33 cellular contexts compared by ENCODE assay signal in genomic region chr3:182768413-182768812, GRCh38. TPM values are rescaled to one million over a fixed set of nuclear protein-coding genes. Genes with fewer than 3 reads are reported as not detected.
DNase-seq lines count a peak whose midpoint lies in the region; ATAC-seq and TF ChIP-seq lines count a peak whose summit lies in the region.
"Had no signal": no experiment of that assay in that cellular context is flagged by ENCODE, and none has a peak within 500 bp of the region (broad histone marks: within the 10 kb centered on the region; RNA-seq: fewer than 3 reads in every experiment).

No MANE protein-coding gene starts in this region.

- 56% methylated on average over 1 of the region's 1 CpG for WGBS in SK-N-SH (ENCODE audit: low lambda C conversion rate)

- H3K27ac ChIP-seq in SK-N-SH (ENCODE audit: low read depth in 2 of 2, low read length in 1 of 2): no peak overlapping the region
- H3K27ac ChIP-seq: 22Rv1; A549; BLaER1; BLaER1 treated with 17β-estradiol and CSF1 and Interleukin-3, amounts not matched to agents 10 nM and 100 nM; C4-2B had no signal

- H3K4me1 Mint-ChIP-seq in chondrocyte (ENCODE audit: low read depth) (peaks cover 12% of the 10 kb centered on the region), mesothelial cell of epicardium (peaks cover 12% of the 10 kb centered on the region)
- H3K4me1 Mint-ChIP-seq: CD14-positive monocyte; CD4-positive, alpha-beta memory T cell; CD4-positive, CD25-positive, alpha-beta regulatory T cell; CD8-positive, alpha-beta memory T cell had no signal

- no peak for DNase-seq in SK-N-SH
- DNase-seq in chondrocyte (ENCODE audit: low spot score): no peak
- no peak for DNase-seq in mesothelial cell of epicardium (ENCODE audit: low spot score in 2 of 2, unreplicated experiment in 2 of 2)
- no peak for DNase-seq in activated CD4-positive, alpha-beta T cell treated with anti-CD3 and anti-CD28 coated beads, Interleukin-2, amount 50 U/mL, for 48 hours
- DNase-seq: 8988T; ACHN; AML-193; BE2C; C1 segment of cervical spinal cord; Caco-2; Calu3; CD4-positive, alpha-beta memory T cell; CD4-positive, alpha-beta T cell; CD4-positive, CD25-positive, alpha-beta regulatory T cell; CD8-positive, alpha-beta memory T cell; CD8-positive, alpha-beta T cell; COR-L47; DMS 273 treated with DMSO at 0.1 percent for 48 hours; DMS153; DMS53; DMS79; DMS79 treated with DMSO at 0.1 percent for 48 hours; DND-41; EL had no signal

- no peaks in the 10 kb centered on the region for H3K27me3 ChIP-seq in SK-N-SH (ENCODE audit: insufficient read depth)
- H3K27me3 ChIP-seq: BE2C; BLaER1; BLaER1 treated with 17β-estradiol and CSF1 and Interleukin-3, amounts not matched to agents 10 nM and 100 nM had no signal

- no peaks in the 10 kb centered on the region for H3K79me2 ChIP-seq in SK-N-SH (ENCODE audit: insufficient read depth)

- no peak for TF ChIP-seq EP300 in SK-N-SH (IDR thresholded peaks at IDR 0.05; ENCODE audit: borderline replicate concordance in 1 of 2, low read depth in 1 of 2, low read length in 1 of 2)

- no peaks in the 10 kb centered on the region for H3K9me3 ChIP-seq in SK-N-SH
- H3K9me3 ChIP-seq: A549; BE2C; BLaER1; BLaER1 treated with 17β-estradiol and CSF1 and Interleukin-3, amounts not matched to agents 10 nM and 100 nM; Caco-2 had no signal

- H3K36me3 Mint-ChIP-seq in chondrocyte (ENCODE audit: low read depth): no peaks in the 10 kb centered on the region
- H3K36me3 Mint-ChIP-seq in mesothelial cell of epicardium: no peaks in the 10 kb centered on the region
- H3K36me3 Mint-ChIP-seq: CD14-positive monocyte; CD4-positive, alpha-beta memory T cell; CD4-positive, CD25-positive, alpha-beta regulatory T cell; CD8-positive, alpha-beta memory T cell; CD8-positive, alpha-beta T cell had no signal

- H3K4me3 ChIP-seq in SK-N-SH (ENCODE audit: low read depth in 2 of 2, low read length in 1 of 2): no peak overlapping the region
- H3K4me3 ChIP-seq: A549; BLaER1; BLaER1 treated with 17β-estradiol and CSF1 and Interleukin-3, amounts not matched to agents 10 nM and 100 nM had no signal

- CTCF ChIA-PET in SK-N-SH (lab: Yijun Ruan, JAX): no interaction called here

- H3F3A ChIP-seq in SK-N-SH (replicated peaks; ENCODE audit: insufficient read depth): no peaks in the 10 kb centered on the region

- H3K27ac Mint-ChIP-seq in chondrocyte (ENCODE audit: unreplicated experiment) (peak overlapping the region; percentile 15), mesothelial cell of epicardium (peak overlapping the region; percentile 86)
- H3K27ac Mint-ChIP-seq: B cell; CD14-positive monocyte; CD4-positive, alpha-beta memory T cell; CD4-positive, alpha-beta T cell; CD4-positive, CD25-positive, alpha-beta regulatory T cell; CD8-positive, alpha-beta memory T cell; CD8-positive, alpha-beta T cell had no signal

- POLR2A ChIA-PET in SK-N-SH (lab: Yijun Ruan, JAX): no interaction called here

- H3K27me3 Mint-ChIP-seq in chondrocyte (ENCODE audit: low read depth) (no peaks in the 10 kb centered on the region), mesothelial cell of epicardium (ENCODE audit: low read depth) (no peaks in the 10 kb centered on the region)

- TF ChIP-seq RAD21 in SK-N-SH (IDR thresholded peaks at IDR 0.05; ENCODE audit: low read length): no peak

- H3K36me3 ChIP-seq in SK-N-SH (replicated peaks in 1 of 2; ENCODE audit: control insufficient read depth in 1 of 2, insufficient read depth in 2 of 2, low read length in 1 of 2): no peaks in the 10 kb centered on the region
- H3K36me3 ChIP-seq: BE2C; BLaER1; BLaER1 treated with 17β-estradiol and CSF1 and Interleukin-3, amounts not matched to agents 10 nM and 100 nM had no signal

- no peak overlapping the region for H3K9ac ChIP-seq in SK-N-SH
- H3K9ac ChIP-seq: BLaER1; BLaER1 treated with 17β-estradiol and CSF1 and Interleukin-3, amounts not matched to agents 10 nM and 100 nM had no signal

- H3K9me3 Mint-ChIP-seq in chondrocyte (ENCODE audit: low read depth) (no peaks in the 10 kb centered on the region), mesothelial cell of epicardium (peaks cover 5% of the 10 kb centered on the region)
- H3K9me3 Mint-ChIP-seq: CD4-positive, alpha-beta memory T cell; CD4-positive, alpha-beta T cell; CD4-positive, CD25-positive, alpha-beta regulatory T cell; CD8-positive, alpha-beta T cell had no signal

- no peaks in the 10 kb centered on the region for H4K20me1 ChIP-seq in SK-N-SH (ENCODE audit: insufficient read depth)
- H4K20me1 ChIP-seq: BLaER1; BLaER1 treated with 17β-estradiol and CSF1 and Interleukin-3, amounts not matched to agents 10 nM and 100 nM had no signal

- H3K4me3 Mint-ChIP-seq in chondrocyte (ENCODE audit: unreplicated experiment) (no peak overlapping the region), mesothelial cell of epicardium (no peak overlapping the region)
- H3K4me3 Mint-ChIP-seq: B cell; CD14-positive monocyte; CD4-positive, alpha-beta memory T cell; CD4-positive, alpha-beta T cell; CD4-positive, CD25-positive, alpha-beta regulatory T cell; CD8-positive, alpha-beta memory T cell; CD8-positive, alpha-beta T cell had no signal

- no peak overlapping the region for H3K4me2 ChIP-seq in SK-N-SH
- H3K4me2 ChIP-seq: A549; BLaER1; BLaER1 treated with 17β-estradiol and CSF1 and Interleukin-3, amounts not matched to agents 10 nM and 100 nM had no signal

- peak; percentile 58; the same call in 2 of the 3 replicates for ATAC-seq in SK-N-SH treated with all-trans-retinoic acid at 6 μM for 48 hours
- ATAC-seq in HG03045 (IDR thresholded peaks at IDR 0.05; ENCODE audit: unreplicated experiment): no peak
- ATAC-seq: A549; CD8-positive, alpha-beta T cell had no signal

- TF ChIP-seq CTCF in SK-N-SH (IDR thresholded peaks at IDR 0.05) (no peak), chondrocyte (IDR thresholded peaks at IDR 0.05) (no peak), mesothelial cell of epicardium (IDR thresholded peaks at IDR 0.05; ENCODE audit: unreplicated experiment) (no peak)

- H2AFZ ChIP-seq in SK-N-SH (ENCODE audit: low read depth): no peak overlapping the region; the same call in 1 of the 2 replicates

- H3K9me2 ChIP-seq in SK-N-SH: no peaks in the 10 kb centered on the region

- no peaks in the 10 kb centered on the region for H3K4me1 ChIP-seq in SK-N-SH (ENCODE audit: control insufficient read depth in 1 of 2, insufficient read depth in 2 of 2, low read depth in 1 of 2, low read length in 1 of 2)
- H3K4me1 ChIP-seq: A549, BE2C, Caco-2 had no signal

TF ChIP-seq in SK-N-SH treated with all-trans-retinoic acid at 6 μM for 48 hours, 23 proteins besides CTCF, POLR2A, EP300 and RAD21:
- TF ChIP-seq BACH2 (CRISPR knock-in tag; IDR thresholded peaks at IDR 0.05; ENCODE audit: borderline replicate concordance) (no peak), POU6F1 (CRISPR knock-in tag; IDR thresholded peaks at IDR 0.05; ENCODE audit: borderline replicate concordance, low read depth) (no peak), ZC3H10 (CRISPR knock-in tag; IDR thresholded peaks at IDR 0.05) (no peak), ISL1 (CRISPR knock-in tag; IDR thresholded peaks at IDR 0.05) (peak; percentile 80), PPARA (CRISPR knock-in tag; IDR thresholded peaks at IDR 0.05; ENCODE audit: borderline replicate concordance) (no peak), CSDC2 (CRISPR knock-in tag; IDR thresholded peaks at IDR 0.05) (no peak), ZNF565 (CRISPR knock-in tag; conservative IDR thresholded peaks at IDR 0.05; ENCODE audit: low read depth) (no peak)

TF ChIP-seq in SK-N-SH, 30 proteins besides CTCF, POLR2A, EP300 and RAD21 (continues in another document):
- TF ChIP-seq SIN3A (IDR thresholded peaks at IDR 0.05; ENCODE audit: borderline replicate concordance, low read depth, low read length) (no peak), ZBTB33 (IDR thresholded peaks at IDR 0.05; ENCODE audit: borderline replicate concordance, low read depth) (no peak), REST (IDR thresholded peaks at IDR 0.05; ENCODE audit: low read depth, low read length) (no peak)

RNA-seq across cellular contexts. Expression of gene ATP11B, which starts 24.9 kb away (rescaled TPM):
- polyA plus RNA-seq in SK-N-SH (2012; rRNA removed): 8.7 and 11.1 TPM in 2 replicates
- polyA plus RNA-seq in SK-N-SH (2012; cell fraction: cytosol; rRNA removed): 13.5 and 16.8 TPM in 2 replicates
- 8.2 and 15.7 TPM in 2 replicates for polyA plus RNA-seq in SK-N-SH (2012; cell fraction: nucleus; rRNA removed)
- total RNA-seq in chondrocyte: 71.7 to 73.2 TPM (median 71.9 TPM) in 3 replicates
- total RNA-seq in mesothelial cell of epicardium: 72.3 to 76.1 TPM (median 73.9 TPM) in 3 replicates
